ENCODE assay signal across 8 cellular contexts in the genomic region with DNA sequence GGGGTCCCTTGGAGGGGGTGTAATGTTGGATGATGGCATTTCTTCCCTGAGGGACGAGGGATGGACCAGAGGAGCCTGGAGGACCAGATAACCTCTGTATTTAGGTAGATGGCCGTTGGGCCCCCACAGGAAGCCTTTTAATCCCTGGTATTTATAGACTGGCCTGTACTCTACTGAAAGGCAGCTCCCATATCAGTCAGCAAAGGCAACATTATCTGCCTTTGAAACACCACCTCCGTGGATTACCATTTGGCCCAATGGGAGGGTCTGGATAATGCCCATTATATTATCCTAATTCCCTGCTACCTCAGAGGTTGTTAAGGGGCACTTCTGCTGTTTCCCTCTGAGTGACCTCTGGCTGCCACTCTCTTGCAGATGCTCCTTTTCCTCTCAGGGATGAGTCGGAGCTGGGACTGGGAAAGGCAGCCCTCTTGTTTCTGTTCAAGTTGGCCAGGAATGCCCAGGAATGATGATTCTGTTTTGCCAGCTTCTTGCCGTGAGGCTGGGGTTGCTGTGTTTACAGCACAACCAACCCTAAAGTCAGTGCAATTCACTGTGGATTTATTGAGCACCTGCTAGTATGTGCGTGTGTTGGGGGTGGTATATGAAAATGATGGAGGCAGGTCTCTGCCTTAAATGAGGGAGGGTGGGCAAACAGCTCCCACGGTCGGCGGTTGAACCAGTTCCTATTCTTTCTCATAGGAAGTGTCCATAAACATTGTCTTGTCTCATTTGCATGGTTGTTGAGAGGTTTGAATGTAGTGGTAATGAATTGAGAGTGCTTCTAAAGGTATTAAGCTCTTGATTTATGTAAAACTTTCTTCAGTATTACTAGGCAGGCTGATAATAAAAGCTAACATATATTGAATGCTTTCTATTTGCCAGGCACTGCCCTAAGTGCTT. TPM values are rescaled to one million over a fixed set of nuclear protein-coding genes. Genes with fewer than 3 reads are reported as not detected.
DNase-seq lines count a peak whose midpoint lies in the region; ATAC-seq and TF ChIP-seq lines count a peak whose summit lies in the region.

No MANE protein-coding gene starts in this region.

- H3K27ac Mint-ChIP-seq in activated B cell treated with CpG ODN at 0.5 μM for 24 hours: peak overlapping the region; percentile 48
- H3K27ac Mint-ChIP-seq in stimulated activated memory B cell treated with anti-CD40 and anti-IgM and Interleukin-4, amounts not matched to agents 10 μg/mL and 1 μg/mL and 100 μg/mL, for 72 hours: peak overlapping the region; percentile 57

- WGBS in heart right ventricle, 2 donors: 45 to 57% methylated on average over 9 of the region's 9 CpGs

- ATAC-seq in heart right ventricle (peak in 4 of 8 donors; percentile 7 to 58 (median 44)), HG02798 (IDR thresholded peaks at IDR 0.05; ENCODE audit: poor library complexity, unreplicated experiment) (peak; percentile 40), activated B cell treated with CpG ODN at 0.5 μM for 24 hours (ENCODE audit: low read depth) (no peak)
- ATAC-seq in stimulated activated memory B cell treated with anti-CD40 and anti-IgM and Interleukin-4, amounts not matched to agents 10 μg/mL and 1 μg/mL and 100 μg/mL, for 72 hours: peak; percentile 39

- H3K36me3 Mint-ChIP-seq in activated B cell treated with CpG ODN at 0.5 μM for 24 hours (ENCODE audit: low read depth): peaks cover 23% of the 10 kb centered on the region
- H3K36me3 Mint-ChIP-seq in stimulated activated memory B cell treated with anti-CD40 and anti-IgM and Interleukin-4, amounts not matched to agents 10 μg/mL and 1 μg/mL and 100 μg/mL, for 72 hours: peaks cover 22% of the 10 kb centered on the region

- TF ChIP-seq CTCF in heart right ventricle (IDR thresholded peaks at IDR 0.05): no peak
- TF ChIP-seq CTCF in activated B cell treated with CpG ODN at 0.5 μM for 24 hours (IDR thresholded peaks at IDR 0.05): no peak

- peak overlapping the region in 7 of 10 donors; percentile 17 to 47 (median 31) for H3K27ac ChIP-seq in heart right ventricle

- H3K27me3 Mint-ChIP-seq in activated B cell treated with CpG ODN at 0.5 μM for 24 hours: no peaks in the 10 kb centered on the region
- no peaks in the 10 kb centered on the region for H3K27me3 Mint-ChIP-seq in stimulated activated memory B cell treated with anti-CD40 and anti-IgM and Interleukin-4, amounts not matched to agents 10 μg/mL and 1 μg/mL and 100 μg/mL, for 72 hours

- H3K4me1 ChIP-seq in heart right ventricle: peaks cover 36 to 100% (median 98%) of the 10 kb centered on the region in 9 donors

- no peaks in the 10 kb centered on the region for H3K9me3 ChIP-seq in heart right ventricle

- no peaks in the 10 kb centered on the region for H3K36me3 ChIP-seq in heart right ventricle

- H3K4me1 Mint-ChIP-seq in activated B cell treated with CpG ODN at 0.5 μM for 24 hours: peaks cover 96% of the 10 kb centered on the region
- H3K4me1 Mint-ChIP-seq in stimulated activated memory B cell treated with anti-CD40 and anti-IgM and Interleukin-4, amounts not matched to agents 10 μg/mL and 1 μg/mL and 100 μg/mL, for 72 hours: peaks cover 95% of the 10 kb centered on the region

- H3K9me3 Mint-ChIP-seq in activated B cell treated with CpG ODN at 0.5 μM for 24 hours: no peaks in the 10 kb centered on the region
- no peaks in the 10 kb centered on the region for H3K9me3 Mint-ChIP-seq in stimulated activated memory B cell treated with anti-CD40 and anti-IgM and Interleukin-4, amounts not matched to agents 10 μg/mL and 1 μg/mL and 100 μg/mL, for 72 hours

- intact Hi-C loops in heart right ventricle (cut with DNase I) (loop anchor here in 1 of 10 donors (5.0 kb wide), 1 partner anchor 43 kb away; no protein-coding TSS in a partner anchor), cardiac septum (cut with DNase I) (no loop called here), activated B cell treated with CpG ODN at 0.5 μM for 24 hours (cut with micrococcal nuclease) (loop anchor here (1.0 kb wide), 1 partner anchor 9 kb away; no protein-coding TSS in a partner anchor)

- H3K27me3 ChIP-seq in heart right ventricle: no peaks in the 10 kb centered on the region

- no peak for DNase-seq in heart right ventricle
- no peak for DNase-seq in cardiac septum (ENCODE audit: low spot score)
- no peak for DNase-seq in activated B cell treated with CpG ODN at 0.5 μM for 24 hours
- DNase-seq in NCI-H187 (lab: John Stamatoyannopoulos, UW): no peak
- DNase-seq in occipital lobe (lab: John Stamatoyannopoulos, UW): no peak
- DNase-seq in DMS53 treated with DMSO at 0.1 percent for 48 hours (lab: John Stamatoyannopoulos, UW; ENCODE audit: unreplicated experiment): no peak

- H3K4me3 Mint-ChIP-seq in activated B cell treated with CpG ODN at 0.5 μM for 24 hours: peak overlapping the region; percentile 58
- H3K4me3 Mint-ChIP-seq in stimulated activated memory B cell treated with anti-CD40 and anti-IgM and Interleukin-4, amounts not matched to agents 10 μg/mL and 1 μg/mL and 100 μg/mL, for 72 hours: peak overlapping the region; percentile 11

- H3K4me3 ChIP-seq in heart right ventricle: no peak overlapping the region

- POLR2A ChIA-PET in activated B cell treated with CpG ODN at 0.5 μM for 24 hours (lab: Charles Lee): interaction anchor here (0.6 to 3.7 kb wide), 11 partner anchors 9 to 1358 kb away, joined by 3 to 11 read pairs (median 4); a partner anchor contains a TSS

- CTCF ChIA-PET in activated B cell treated with CpG ODN at 0.5 μM for 24 hours (lab: Charles Lee): interaction anchor here (1.1 kb wide), 1 partner anchor 17 kb away, joined by 4 read pairs; no protein-coding TSS in a partner anchor

RNA-seq across cellular contexts. Expression of a gene that starts 18.1 kb away (rescaled TPM):
- total RNA-seq in heart right ventricle (10 to 100 TPM; 18.0 to 46.3 (median 25.5) TPM), cardiac septum (26.9 TPM), activated B cell treated with CpG ODN at 0.5 μM for 24 hours (63.5 and 67.1 TPM in 2 replicates), occipital lobe (6.1 TPM)
- 1 to 10 TPM; 5.9 to 8.4 TPM for polyA plus RNA-seq in heart right ventricle

RNA-seq across cellular contexts. Expression of a gene that starts 54.8 kb away (rescaled TPM):
- total RNA-seq in heart right ventricle (not detected), cardiac septum (not detected), activated B cell treated with CpG ODN at 0.5 μM for 24 hours (0.05 TPM in 1 of 2 replicates, not detected in the other), occipital lobe (6.9 TPM)
- polyA plus RNA-seq in heart right ventricle: under 1 TPM in 1 of 2 donors, not detected in 1; 0.03 TPM
